Comparison of ENCODE assay signal across 8 cellular contexts in genomic region chr7:97971120-97971989, GRCh38. TPM values are rescaled to one million over a fixed set of nuclear protein-coding genes. Genes with fewer than 3 reads are reported as not detected.
A peak's percentile ranks its signal among the peaks of the same experiment; 100 is the strongest.
DNase-seq lines count a peak whose midpoint lies in the region; ATAC-seq and TF ChIP-seq lines count a peak whose summit lies in the region.

No MANE protein-coding gene starts in this region.

- peak; percentile 21 for DNase-seq in DMS 273 treated with DMSO at 0.1 percent for 48 hours (lab: John Stamatoyannopoulos, UW)
- DNase-seq in SK-N-DZ (ENCODE audit: low spot score), result peak; percentile 26
- DNase-seq in dermis microvascular lymphatic vessel endothelial cell (ENCODE audit: low read depth in 2 of 2), result peak; percentile 14 to 46
- no peak for DNase-seq in lower lobe of right lung
- DNase-seq in stimulated activated naive CD8-positive, alpha-beta T cell treated with anti-CD3 and anti-CD28 coated beads, Interleukin-15, amount 100 ng/mL, for 72 hours, result peak in 1 of 2 donors; percentile 36
- no peak for DNase-seq in NCI-H1694 (lab: John Stamatoyannopoulos, UW)

- TF ChIP-seq CTCF in lower lobe of right lung (IDR thresholded peaks at IDR 0.05), result no peak

- H3K4me3 ChIP-seq in lower lobe of right lung, result peak overlapping the region; percentile 82

- ATAC-seq in GM19397 (IDR thresholded peaks at IDR 0.05; ENCODE audit: unreplicated experiment), result peak; percentile 14
- peak; percentile 32 for ATAC-seq in HG03457 (IDR thresholded peaks at IDR 0.05; ENCODE audit: unreplicated experiment)
- ATAC-seq in lower lobe of right lung, result peak; percentile 77 to 80
- ATAC-seq in stimulated activated naive CD8-positive, alpha-beta T cell treated with anti-CD3 and anti-CD28 coated beads, Interleukin-15, amount 100 ng/mL, for 72 hours, result peak; percentile 66

- H3K4me3 Mint-ChIP-seq in stimulated activated naive CD8-positive, alpha-beta T cell treated with anti-CD3 and anti-CD28 coated beads, Interleukin-15, amount 100 ng/mL, for 72 hours, result peak overlapping the region; percentile 92 to 94

- no peaks in the 10 kb centered on the region for H3K27me3 Mint-ChIP-seq in stimulated activated naive CD8-positive, alpha-beta T cell treated with anti-CD3 and anti-CD28 coated beads, Interleukin-15, amount 100 ng/mL, for 72 hours

- peak overlapping the region; percentile 97 to 98 for H3K27ac Mint-ChIP-seq in stimulated activated naive CD8-positive, alpha-beta T cell treated with anti-CD3 and anti-CD28 coated beads, Interleukin-15, amount 100 ng/mL, for 72 hours

- no peaks in the 10 kb centered on the region for H3K9me3 ChIP-seq in lower lobe of right lung

- H3K27ac ChIP-seq in lower lobe of right lung, result peak overlapping the region; percentile 79

- H3K36me3 ChIP-seq in lower lobe of right lung, result peaks cover 22% of the 10 kb centered on the region

- intact Hi-C loops in lower lobe of right lung (cut with DNase I), result no loop called here

- no peaks in the 10 kb centered on the region for H3K27me3 ChIP-seq in lower lobe of right lung (ENCODE audit: low read depth)

- H3K9me3 Mint-ChIP-seq in stimulated activated naive CD8-positive, alpha-beta T cell treated with anti-CD3 and anti-CD28 coated beads, Interleukin-15, amount 100 ng/mL, for 72 hours, result peaks cover 0 to 6% of the 10 kb centered on the region in 2 donors

- peaks cover 10% of the 10 kb centered on the region for H3K4me1 ChIP-seq in lower lobe of right lung

- H3K4me1 Mint-ChIP-seq in stimulated activated naive CD8-positive, alpha-beta T cell treated with anti-CD3 and anti-CD28 coated beads, Interleukin-15, amount 100 ng/mL, for 72 hours, result peaks cover 6% of the 10 kb centered on the region

RNA-seq across cellular contexts. Expression of gene OCM2, which starts 18.6 kb away (rescaled TPM):
- not detected in 2 replicates for polyA plus RNA-seq in SK-N-DZ (2014; cell fraction: cytosol; rRNA removed)
- polyA plus RNA-seq in SK-N-DZ (2014; cell fraction: nucleus; rRNA removed), result not detected in 2 replicates
- total RNA-seq in dermis microvascular lymphatic vessel endothelial cell, result not detected in 2 replicates
- total RNA-seq in lower lobe of right lung, result not detected

Comparison
In these comparisons a context has a peak if more than half of its experiments do, and no peak if none do; other contexts are left out.
1. DNase-seq: peak in DMS 273 treated with DMSO at 0.1 percent for 48 hours (single experiment), SK-N-DZ (single experiment) and dermis microvascular lymphatic vessel endothelial cell (2 of 2); none in lower lobe of right lung (single experiment) and NCI-H1694 (single experiment).
2. ATAC-seq: peak in every context shown above with its lines; median percentile 78 in lower lobe of right lung; 66 in stimulated activated naive CD8-positive, alpha-beta T cell treated with anti-CD3 and anti-CD28 coated beads, Interleukin-15, amount 100 ng/mL, for 72 hours; 32 in HG03457; 14 in GM19397.